ENCODE assay signal across 8 cellular contexts in the genomic region with DNA sequence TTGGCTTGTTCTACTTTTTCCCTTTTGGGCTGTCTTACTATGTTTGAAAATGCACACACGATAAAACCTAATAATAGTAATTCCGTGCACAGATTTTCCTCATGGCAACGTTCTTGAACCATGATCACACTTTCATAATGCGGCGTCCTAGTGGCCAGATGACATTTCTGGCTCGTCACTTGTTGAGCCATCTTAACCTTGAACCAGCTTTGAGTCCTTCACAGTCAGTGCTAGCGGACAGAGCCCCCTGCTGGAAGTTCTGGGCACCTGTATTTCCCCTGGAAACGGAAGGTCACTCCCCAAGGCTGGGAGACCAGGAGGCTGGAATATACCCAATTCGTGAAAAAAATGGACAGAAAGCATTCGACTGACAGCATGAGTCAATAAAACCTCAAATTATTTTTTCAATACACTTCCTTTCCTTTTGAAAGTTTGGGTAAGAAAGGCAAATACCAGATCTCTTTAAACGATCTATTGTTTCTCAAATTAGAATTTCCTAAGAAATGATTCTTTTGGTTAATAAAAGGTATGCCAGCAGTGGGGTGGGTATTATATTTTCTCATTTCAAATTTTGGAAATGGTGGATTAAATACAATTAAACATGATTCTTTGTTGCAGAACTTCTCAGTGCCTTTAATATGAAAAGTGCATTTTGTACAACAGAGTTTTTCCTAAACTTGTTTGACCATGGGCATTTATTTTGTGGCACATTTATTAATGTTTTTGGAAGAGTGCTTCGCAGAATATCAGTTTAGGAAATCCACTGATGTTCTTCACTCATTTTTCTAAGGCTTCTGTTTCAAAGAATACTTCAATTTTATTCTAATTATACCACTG.
DNase-seq lines count a peak whose midpoint lies in the region; ATAC-seq and TF ChIP-seq lines count a peak whose summit lies in the region.

No MANE protein-coding gene starts in this region.

- no peak overlapping the region for H3K4me3 ChIP-seq in endodermal cell (ENCODE audit: low read length)

- TF ChIP-seq CTCF in CD4-positive, alpha-beta T cell (IDR thresholded peaks at IDR 0.05): peak; percentile 68
- TF ChIP-seq CTCF in endodermal cell (conservative IDR thresholded peaks at IDR 0.05): peak; percentile 97

- H3K27ac ChIP-seq in CD4-positive, alpha-beta T cell (ENCODE audit: low read depth, low read length): no peak overlapping the region
- H3K27ac ChIP-seq in endodermal cell (ENCODE audit: low read depth, low read length): no peak overlapping the region

- no peak overlapping the region for H3K9ac ChIP-seq in endodermal cell (ENCODE audit: extremely low read depth, low read length, poor library complexity, severe bottlenecking)

- H3K27me3 Mint-ChIP-seq in CD4-positive, alpha-beta T cell: peaks cover 49% of the 10 kb centered on the region
- peaks cover 25% of the 10 kb centered on the region for H3K27me3 Mint-ChIP-seq in activated CD4-positive, alpha-beta memory T cell treated with anti-CD3 and anti-CD28 coated beads, Interleukin-2, amount 10 ng/mL, durations not matched to agents 7 days and 5 days
- H3K27me3 Mint-ChIP-seq in endodermal cell (ENCODE audit: insufficient read depth): peaks cover 2% of the 10 kb centered on the region

- intact Hi-C loops in CD4-positive, alpha-beta T cell (cut with DNase I, micrococcal nuclease): loop anchor here (2.0 to 5.0 kb wide), 4 partner anchors 529 to 1049 kb away; no protein-coding TSS in a partner anchor

- no peak overlapping the region for H3K27ac Mint-ChIP-seq in CD4-positive, alpha-beta T cell
- no peak overlapping the region for H3K27ac Mint-ChIP-seq in activated CD4-positive, alpha-beta memory T cell treated with anti-CD3 and anti-CD28 coated beads, Interleukin-2, amount 10 ng/mL, durations not matched to agents 7 days and 5 days
- H3K27ac Mint-ChIP-seq in endodermal cell: no peak overlapping the region

- H3K4me1 ChIP-seq in endodermal cell (ENCODE audit: control insufficient read depth, insufficient read depth, low read length): peaks cover 4% of the 10 kb centered on the region

- DNase-seq in CD4-positive, alpha-beta T cell: peak; percentile 15 to 51 (median 34)
- DNase-seq in GM19240 (ENCODE audit: insufficient read length, low spot score): peak; percentile 75
- DNase-seq in NCI-H82 (lab: John Stamatoyannopoulos, UW): peak; percentile 94
- DNase-seq in activated CD4-positive, alpha-beta memory T cell treated with anti-CD3 and anti-CD28 coated beads, Interleukin-2, amount 10 ng/mL, durations not matched to agents 7 days and 5 days: peak; percentile 65
- peak; percentile 91 for DNase-seq in endodermal cell
- DNase-seq in middle frontal gyrus (ENCODE audit: extremely low spot score, low spot score): peak; percentile 48
- DNase-seq in stimulated activated CD8-positive, alpha-beta memory T cell treated with anti-CD3 and anti-CD28 coated beads, Interleukin-7, amount 100 ng/mL, for 4 hours (ENCODE audit: low read depth in 2 of 2): peak; percentile 30 to 34

- peaks cover 8% of the 10 kb centered on the region for H3K27me3 ChIP-seq in CD4-positive, alpha-beta T cell (ENCODE audit: control insufficient read depth, insufficient read depth, low read length)
- H3K27me3 ChIP-seq in endodermal cell (ENCODE audit: control insufficient read depth, insufficient read depth, low read length, poor library complexity, severe bottlenecking): no peaks in the 10 kb centered on the region

- no peak overlapping the region for H3K4me3 Mint-ChIP-seq in CD4-positive, alpha-beta T cell
- H3K4me3 Mint-ChIP-seq in activated CD4-positive, alpha-beta memory T cell treated with anti-CD3 and anti-CD28 coated beads, Interleukin-2, amount 10 ng/mL, durations not matched to agents 7 days and 5 days: no peak overlapping the region
- no peak overlapping the region for H3K4me3 Mint-ChIP-seq in endodermal cell

- 40 to 50% methylated on average over 9 to 12 of the region's 12 CpGs for WGBS in endodermal cell (ENCODE audit: insufficient coverage in 1 of 2, insufficient read length in 1 of 2), 2 experiments

- H3K9me3 ChIP-seq in CD4-positive, alpha-beta T cell (ENCODE audit: control insufficient read depth, low read length): no peaks in the 10 kb centered on the region
- H3K9me3 ChIP-seq in endodermal cell (ENCODE audit: control insufficient read depth, low read length): no peaks in the 10 kb centered on the region

- peak; percentile 48 for ATAC-seq in CD4-positive, alpha-beta T cell (ENCODE audit: poor library complexity)
- peak; percentile 98 for ATAC-seq in HG03342 (IDR thresholded peaks at IDR 0.05; ENCODE audit: unreplicated experiment)

- no peaks in the 10 kb centered on the region for H3K9me3 Mint-ChIP-seq in CD4-positive, alpha-beta T cell
- H3K9me3 Mint-ChIP-seq in activated CD4-positive, alpha-beta memory T cell treated with anti-CD3 and anti-CD28 coated beads, Interleukin-2, amount 10 ng/mL, durations not matched to agents 7 days and 5 days: no peaks in the 10 kb centered on the region
- H3K9me3 Mint-ChIP-seq in endodermal cell: no peaks in the 10 kb centered on the region

- no peaks in the 10 kb centered on the region for H3K4me1 Mint-ChIP-seq in CD4-positive, alpha-beta T cell (ENCODE audit: low read depth)
- no peaks in the 10 kb centered on the region for H3K4me1 Mint-ChIP-seq in activated CD4-positive, alpha-beta memory T cell treated with anti-CD3 and anti-CD28 coated beads, Interleukin-2, amount 10 ng/mL, durations not matched to agents 7 days and 5 days
- peaks cover 3% of the 10 kb centered on the region for H3K4me1 Mint-ChIP-seq in endodermal cell

- no peaks in the 10 kb centered on the region for H3K36me3 ChIP-seq in endodermal cell (ENCODE audit: control insufficient read depth, insufficient read depth, low read length)

- H3K36me3 Mint-ChIP-seq in CD4-positive, alpha-beta T cell (ENCODE audit: low read depth): no peaks in the 10 kb centered on the region
- H3K36me3 Mint-ChIP-seq in activated CD4-positive, alpha-beta memory T cell treated with anti-CD3 and anti-CD28 coated beads, Interleukin-2, amount 10 ng/mL, durations not matched to agents 7 days and 5 days (ENCODE audit: low read depth): no peaks in the 10 kb centered on the region
- no peaks in the 10 kb centered on the region for H3K36me3 Mint-ChIP-seq in endodermal cell (ENCODE audit: low read depth)

- CTCF ChIA-PET in CD4-positive, alpha-beta T cell (lab: Charles Lee): interaction anchor here (0.8 kb wide), 1 partner anchor 10 kb away, joined by 3 read pairs; no protein-coding TSS in a partner anchor
- CTCF ChIA-PET in activated CD4-positive, alpha-beta memory T cell treated with anti-CD3 and anti-CD28 coated beads, Interleukin-2, amount 10 ng/mL, durations not matched to agents 7 days and 5 days (lab: Charles Lee): interaction anchor here (0.9 to 1.0 kb wide), 2 partner anchors 10 to 12 kb away, joined by 3 to 4 read pairs; no protein-coding TSS in a partner anchor

- POLR2A ChIA-PET in CD4-positive, alpha-beta T cell (lab: Charles Lee): no interaction called here
- POLR2A ChIA-PET in activated CD4-positive, alpha-beta memory T cell treated with anti-CD3 and anti-CD28 coated beads, Interleukin-2, amount 10 ng/mL, durations not matched to agents 7 days and 5 days (lab: Charles Lee): no interaction called here

Comparison
In these comparisons a context has a peak if more than half of its experiments do, and no peak if none do; other contexts are left out.
1. DNase-seq: peak in every context shown above with its lines; median percentile 94 in NCI-H82; 91 in endodermal cell; 75 in GM19240; 65 in activated CD4-positive, alpha-beta memory T cell treated with anti-CD3 and anti-CD28 coated beads, Interleukin-2, amount 10 ng/mL, durations not matched to agents 7 days and 5 days; 48 in middle frontal gyrus; 34 in CD4-positive, alpha-beta T cell; 32 in stimulated activated CD8-positive, alpha-beta memory T cell treated with anti-CD3 and anti-CD28 coated beads, Interleukin-7, amount 100 ng/mL, for 4 hours.